ENCODE assay signal across 1 cellular context in genomic region chr1:153733970-153734369, GRCh38.
TF ChIP-seq lines count a peak whose summit lies in the region.

No MANE protein-coding gene starts in this region.

TF ChIP-seq in HepG2, 621 proteins besides CTCF, POLR2A, EP300 and RAD21:
- TF ChIP-seq ZNF292 (CRISPR knock-in tag; IDR thresholded peaks at IDR 0.05; ENCODE audit: borderline replicate concordance, low read depth): no peak
